Comparison of ENCODE assay signal across 26 cellular contexts in genomic region chr12:40768125-40768864, GRCh38.
DNase-seq lines count a peak whose midpoint lies in the region; FAIRE-seq and TF ChIP-seq lines count a peak whose summit lies in the region.
"Had no signal": no experiment of that assay in that cellular context is flagged by ENCODE, and none has a peak within 500 bp of the region (broad histone marks: within the 10 kb centered on the region; RNA-seq: fewer than 3 reads in every experiment).

No MANE protein-coding gene starts in this region.

- FAIRE-seq in keratinocyte (lab: Jason Lieb, UNC), result no peak
- no peak for FAIRE-seq in GM12892 (lab: Jason Lieb, UNC)
- FAIRE-seq: urothelium cell line had no signal

- peak overlapping the region; percentile 14; the same call in 1 of the 2 replicates for H3K4me3 ChIP-seq in MM.1S (ENCODE audit: low read length)
- H3K4me3 ChIP-seq in keratinocyte (ENCODE audit: control insufficient read depth in 2 of 3, extremely low read depth in 1 of 3, insufficient read depth in 2 of 3, low read depth in 1 of 3, low read length in 3 of 3), result no peak overlapping the region
- H3K4me3 ChIP-seq: ascending aorta, psoas muscle, SJSA1 had no signal

- H3K4me1 ChIP-seq in MM.1S (ENCODE audit: low read length), result peaks cover 53% of the 10 kb centered on the region
- H3K4me1 ChIP-seq in keratinocyte (ENCODE audit: control insufficient read depth, extremely low read depth, insufficient read depth, low read length), result no peaks in the 10 kb centered on the region
- H3K4me1 ChIP-seq: ascending aorta, psoas muscle, SJSA1 had no signal

- TF ChIP-seq CTCF in MM.1S (IDR thresholded peaks at IDR 0.05; ENCODE audit: low read length) (no peak), keratinocyte (optimal IDR thresholded peaks at IDR 0.05 in 1 of 3, IDR thresholded peaks at IDR 0.05 in 1 of 3, conservative IDR thresholded peaks at IDR 0.05 in 1 of 3; ENCODE audit: extremely low read depth in 1 of 3, insufficient read depth in 2 of 3, low read length in 3 of 3) (no peak)

- no peaks in the 10 kb centered on the region for H3K79me2 ChIP-seq in MM.1S (ENCODE audit: low read length)
- no peaks in the 10 kb centered on the region for H3K79me2 ChIP-seq in keratinocyte (ENCODE audit: control insufficient read depth, insufficient read depth, low read length)

- H4K20me1 ChIP-seq in MM.1S (ENCODE audit: insufficient read depth, low read length) (no peaks in the 10 kb centered on the region), keratinocyte (ENCODE audit: control insufficient read depth, extremely low read depth, insufficient read depth, low read length) (no peaks in the 10 kb centered on the region)

- dilution Hi-C loops in keratinocyte (cut with MboI; ENCODE audit: extremely low pct_ligation_motif_present, low sequenced_read_pairs), result no loop called here

- DNase-seq in MM.1S, result peak; percentile 39
- DNase-seq in cerebellar nuclear complex (lab: John Stamatoyannopoulos, UW), result peak; percentile 9 to 46
- DNase-seq in keratinocyte (ENCODE audit: low read depth, low spot score), result no peak
- DNase-seq in superior temporal gyrus (ENCODE audit: extremely low spot score), result peak; percentile 49
- DNase-seq in activated CD8-positive, alpha-beta memory T cell treated with anti-CD3 and anti-CD28 coated beads, Interleukin-2, amount 50 U/mL, for 4 hours, result no peak
- DNase-seq in GM12892 (ENCODE audit: insufficient read length), result no peak
- DNase-seq in NCI-H2107 treated with DMSO at 0.1 percent for 48 hours (lab: John Stamatoyannopoulos, UW; ENCODE audit: unreplicated experiment), result no peak
- DNase-seq: activated CD4-positive, alpha-beta T cell treated with anti-CD3 and anti-CD28 coated beads for 48 hours; activated CD8-positive, alpha-beta memory T cell treated with anti-CD3 and anti-CD28 coated beads for 24 hours; activated effector memory CD4-positive, alpha-beta T cell treated with Interleukin-2 at 50 U/mL for 16 hours; CD4-positive, alpha-beta memory T cell; GOT3; HFFc6; left ventricle myocardium superior; naive B cell; NCI-H1048; NCI-H1694 treated with DMSO at 0.1 percent for 48 hours; NCI-H510A; nucleus accumbens; psoas muscle; stimulated activated CD4-positive, alpha-beta T cell treated with anti-CD3 and anti-CD28 coated beads, Interleukin-15, amount 100 ng/mL, for 24 hours; T-cell had no signal

- H3K9me3 ChIP-seq in MM.1S (replicated peaks; ENCODE audit: insufficient read depth, low read length) (no peaks in the 10 kb centered on the region), keratinocyte (ENCODE audit: control insufficient read depth, low read depth, low read length) (no peaks in the 10 kb centered on the region)
- H3K9me3 ChIP-seq: ascending aorta, psoas muscle, SJSA1 had no signal

- no peaks in the 10 kb centered on the region for H3K9me1 ChIP-seq in keratinocyte (ENCODE audit: control insufficient read depth, extremely low read depth, insufficient read depth, low read length)

- H3K27me3 ChIP-seq in MM.1S (replicated peaks; ENCODE audit: insufficient read depth, low read length), result no peaks in the 10 kb centered on the region
- no peaks in the 10 kb centered on the region for H3K27me3 ChIP-seq in keratinocyte (ENCODE audit: control insufficient read depth, extremely low read depth, insufficient read depth, low read length)
- H3K27me3 ChIP-seq: ascending aorta had no signal

- H2AFZ ChIP-seq in MM.1S (ENCODE audit: low read length), result peak overlapping the region; percentile 63
- H2AFZ ChIP-seq in keratinocyte (ENCODE audit: control insufficient read depth, low read length), result peak overlapping the region; percentile 33

- peaks cover 43% of the 10 kb centered on the region for H3F3A ChIP-seq in MM.1S (ENCODE audit: insufficient read depth, low read length)

- H3K27ac ChIP-seq in MM.1S (ENCODE audit: low read length) (peak overlapping the region; percentile 89; the same call in 1 of the 2 replicates), keratinocyte (ENCODE audit: control insufficient read depth, insufficient read depth, low read length) (no peak overlapping the region)
- H3K27ac ChIP-seq: ascending aorta, psoas muscle, RWPE1, SJSA1 had no signal

- H3K9me2 ChIP-seq in MM.1S (replicated peaks; ENCODE audit: insufficient read depth, low read length), result no peaks in the 10 kb centered on the region

- H3K4me2 ChIP-seq in MM.1S (ENCODE audit: low read depth, low read length) (peak overlapping the region; percentile 52), keratinocyte (ENCODE audit: control insufficient read depth, extremely low read depth, insufficient read depth, low read depth, low read length) (no peak overlapping the region)

- no peak for TF ChIP-seq POLR2A in GM12892 (IDR thresholded peaks at IDR 0.05; ENCODE audit: low read depth, low read length)

- H3K9ac ChIP-seq in MM.1S (ENCODE audit: low read length), result peak overlapping the region; percentile 15; the same call in 1 of the 2 replicates
- H3K9ac ChIP-seq in keratinocyte (ENCODE audit: control insufficient read depth, extremely low read depth, insufficient read depth, low read length), result no peak overlapping the region

- no peaks in the 10 kb centered on the region for H3K36me3 ChIP-seq in MM.1S (replicated peaks; ENCODE audit: insufficient read depth, low read length)
- no peaks in the 10 kb centered on the region for H3K36me3 ChIP-seq in keratinocyte (ENCODE audit: control insufficient read depth in 2 of 2, extremely low read depth in 1 of 2, insufficient read depth in 2 of 2, low read length in 2 of 2)
- H3K36me3 ChIP-seq: ascending aorta, SJSA1 had no signal

Comparison
In these comparisons a context has a peak if more than half of its experiments do, and no peak if none do; other contexts are left out.
1. DNase-seq: peak in MM.1S (single experiment), cerebellar nuclear complex (2 of 2) and superior temporal gyrus (single experiment); none in keratinocyte (single experiment), activated CD8-positive, alpha-beta memory T cell treated with anti-CD3 and anti-CD28 coated beads, Interleukin-2, amount 50 U/mL, for 4 hours (single experiment), GM12892 (single experiment) and NCI-H2107 treated with DMSO at 0.1 percent for 48 hours (single experiment).